In genomic region chr7:22442187-22442886, GRCh38 we compare ENCODE assay signal across 1 cellular context.
TF ChIP-seq lines count a peak whose summit lies in the region.

No MANE protein-coding gene starts in this region.

TF ChIP-seq in H1, 55 proteins besides CTCF, POLR2A, EP300 and RAD21 (continued from another document):
- TF ChIP-seq RNF2 (IDR thresholded peaks at IDR 0.05; ENCODE audit: borderline replicate concordance, low read depth, low read length, missing control alignments, poor library complexity, severe bottlenecking) (no peak), ASH2L (IDR thresholded peaks at IDR 0.05; ENCODE audit: low read length) (no peak), NANOG (IDR thresholded peaks at IDR 0.05; ENCODE audit: insufficient read depth, low read depth, low read length, poor library complexity, severe bottlenecking) (no peak), NRF1 (IDR thresholded peaks at IDR 0.05; ENCODE audit: low read depth, low read length) (no peak), TBP (IDR thresholded peaks at IDR 0.05; ENCODE audit: low read depth, low read length) (no peak)
TF ChIP-seq in H1: peak in this region for 0.
